22 cellular contexts compared by ENCODE assay signal in genomic region chr17:633133-633532, GRCh38.
A peak's percentile ranks its signal among the peaks of the same experiment; 100 is the strongest.
DNase-seq lines count a peak whose midpoint lies in the region; ATAC-seq and TF ChIP-seq lines count a peak whose summit lies in the region.
"Had no signal": no experiment of that assay in that cellular context is flagged by ENCODE, and none has a peak within 500 bp of the region (broad histone marks: within the 10 kb centered on the region; RNA-seq: fewer than 3 reads in every experiment).

No MANE protein-coding gene starts in this region.

- TF ChIP-seq CTCF in dorsolateral prefrontal cortex (IDR thresholded peaks at IDR 0.05 in 54 of 56, conservative IDR thresholded peaks at IDR 0.05 in 2 of 56; ENCODE audit: low read depth in 1 of 56, partially characterized antibody in 56 of 56), result no peak

- peak overlapping the region in 53 of 59 donors; percentile 3 to 91 (median 54) for H3K27ac ChIP-seq in dorsolateral prefrontal cortex
- peak overlapping the region; percentile 65 for H3K27ac ChIP-seq in mesodermal cell (ENCODE audit: low read depth, low read length, severe bottlenecking)

- DNase-seq in EH (ENCODE audit: low read depth) (peak; percentile 73), dorsolateral prefrontal cortex (no peak), DMS 273 treated with DMSO at 0.1 percent for 48 hours (lab: John Stamatoyannopoulos, UW) (no peak), DMS153 treated with DMSO at 0.1 percent for 48 hours (lab: John Stamatoyannopoulos, UW; ENCODE audit: unreplicated experiment) (no peak), HuH-7 (ENCODE audit: low spot score) (no peak)
- DNase-seq in stimulated activated effector memory CD8-positive, alpha-beta T cell treated with anti-CD3 and anti-CD28 coated beads, Interleukin-12 subunit alpha, Interleukin-12 subunit beta, amount 100 ng/mL, for 72 hours (ENCODE audit: low spot score in 2 of 2), result no peak
- DNase-seq: activated gamma-delta T cell; amygdala; Calu3; cortex of kidney; HCEC 1CT; head of caudate nucleus; MG63; NCI-H187; NCI-H446 treated with DMSO at 0.1 percent for 48 hours; OCI-M1; stimulated activated CD4-positive, alpha-beta T cell treated with anti-CD3 and anti-CD28 coated beads, Interleukin-12 subunit alpha, Interleukin-12 subunit beta, amount 100 ng/mL, for 4 hours; stimulated activated naive B cell treated with anti-CD40 and anti-IgM and Interleukin-4, amounts not matched to agents 10 μg/mL and 1 μg/mL and 100 μg/mL, for 72 hours had no signal

- intact Hi-C loops in dorsolateral prefrontal cortex (cut with DNase I), result no loop called here

- H3K36me3 Mint-ChIP-seq in stimulated activated effector memory CD8-positive, alpha-beta T cell treated with anti-CD3 and anti-CD28 coated beads, Interleukin-12 subunit alpha, Interleukin-12 subunit beta, amount 100 ng/mL, for 72 hours, result peaks cover 27% of the 10 kb centered on the region

- no peaks in the 10 kb centered on the region for H3K4me1 Mint-ChIP-seq in stimulated activated effector memory CD8-positive, alpha-beta T cell treated with anti-CD3 and anti-CD28 coated beads, Interleukin-12 subunit alpha, Interleukin-12 subunit beta, amount 100 ng/mL, for 72 hours
- H3K4me1 Mint-ChIP-seq: stimulated activated naive B cell treated with anti-CD40 and anti-IgM and Interleukin-4, amounts not matched to agents 10 μg/mL and 1 μg/mL and 100 μg/mL, for 72 hours had no signal

- peak overlapping the region in 2 of 59 donors; percentile 2 to 11 for H3K4me3 ChIP-seq in dorsolateral prefrontal cortex
- H3K4me3 ChIP-seq in mesodermal cell (ENCODE audit: extremely low read depth, insufficient read depth, low read length, poor library complexity, severe bottlenecking), result no peak overlapping the region
- H3K4me3 ChIP-seq: MG63 had no signal

- H3K27me3 ChIP-seq in dorsolateral prefrontal cortex, result no peaks in the 10 kb centered on the region
- H3K27me3 ChIP-seq: MG63 had no signal

- H3K9me3 ChIP-seq in mesodermal cell (ENCODE audit: control insufficient read depth, low read length), result no peaks in the 10 kb centered on the region
- H3K9me3 ChIP-seq: MG63 had no signal

- no peak for ATAC-seq in stimulated activated effector memory CD8-positive, alpha-beta T cell treated with anti-CD3 and anti-CD28 coated beads, Interleukin-12 subunit alpha, Interleukin-12 subunit beta, amount 100 ng/mL, for 72 hours
- ATAC-seq in HG03139 (IDR thresholded peaks at IDR 0.05; ENCODE audit: unreplicated experiment), result no peak
- ATAC-seq: activated CD4-positive, CD25-positive, alpha-beta regulatory T cell treated with anti-CD3 and anti-CD28 coated beads, Interleukin-2, amount 50 U/mL, for 24 hours; stimulated activated naive B cell treated with anti-CD40 and anti-IgM and Interleukin-4, amounts not matched to agents 10 μg/mL and 1 μg/mL and 100 μg/mL, for 72 hours had no signal

- 88 to 91% methylated on average over 14 of the region's 15 CpGs for WGBS in mesodermal cell (ENCODE audit: insufficient coverage in 2 of 2), 2 experiments

- peak overlapping the region; percentile 48 for H3K27ac Mint-ChIP-seq in stimulated activated effector memory CD8-positive, alpha-beta T cell treated with anti-CD3 and anti-CD28 coated beads, Interleukin-12 subunit alpha, Interleukin-12 subunit beta, amount 100 ng/mL, for 72 hours
- H3K27ac Mint-ChIP-seq: stimulated activated naive B cell treated with anti-CD40 and anti-IgM and Interleukin-4, amounts not matched to agents 10 μg/mL and 1 μg/mL and 100 μg/mL, for 72 hours had no signal

- H3K4me1 ChIP-seq in mesodermal cell (ENCODE audit: control insufficient read depth, insufficient read depth, low read length, poor library complexity, severe bottlenecking), result no peaks in the 10 kb centered on the region
- H3K4me1 ChIP-seq: parathyroid adenoma had no signal

- H3K36me3 ChIP-seq in mesodermal cell (ENCODE audit: control insufficient read depth, insufficient read depth, low read length), result peaks cover 34% of the 10 kb centered on the region

- no peak overlapping the region for H3K4me3 Mint-ChIP-seq in stimulated activated effector memory CD8-positive, alpha-beta T cell treated with anti-CD3 and anti-CD28 coated beads, Interleukin-12 subunit alpha, Interleukin-12 subunit beta, amount 100 ng/mL, for 72 hours
- H3K4me3 Mint-ChIP-seq: stimulated activated naive B cell treated with anti-CD40 and anti-IgM and Interleukin-4, amounts not matched to agents 10 μg/mL and 1 μg/mL and 100 μg/mL, for 72 hours had no signal

- peaks cover 5% of the 10 kb centered on the region for H3K9me3 Mint-ChIP-seq in stimulated activated effector memory CD8-positive, alpha-beta T cell treated with anti-CD3 and anti-CD28 coated beads, Interleukin-12 subunit alpha, Interleukin-12 subunit beta, amount 100 ng/mL, for 72 hours
